13 cellular contexts compared by ENCODE assay signal in genomic region chr16:9351440-9351839, GRCh38.
"Had no signal": no experiment of that assay in that cellular context is flagged by ENCODE, and none has a peak within 500 bp of the region (broad histone marks: within the 10 kb centered on the region; RNA-seq: fewer than 3 reads in every experiment).

No MANE protein-coding gene starts in this region.

- H3K4me3 Mint-ChIP-seq: activated CD4-positive, alpha-beta memory T cell treated with anti-CD3 and anti-CD28 coated beads, Interleukin-2, amount 10 ng/mL, durations not matched to agents 7 days and 5 days; activated naive CD4-positive, alpha-beta T cell treated with anti-CD3 and anti-CD28 coated beads, Interleukin-2, amount 50 U/mL, for 24 hours; memory B cell; nephron; WTC11 had no signal

- H3K27ac Mint-ChIP-seq: activated CD4-positive, alpha-beta memory T cell treated with anti-CD3 and anti-CD28 coated beads, Interleukin-2, amount 10 ng/mL, durations not matched to agents 7 days and 5 days; activated naive CD4-positive, alpha-beta T cell treated with anti-CD3 and anti-CD28 coated beads, Interleukin-2, amount 50 U/mL, for 24 hours; memory B cell; nephron; WTC11 had no signal

- ATAC-seq: sciatic nerve, WTC11 had no signal

- H3K9me3 ChIP-seq: adrenal gland, uterus had no signal

- H3K27ac ChIP-seq: adrenal gland, uterus had no signal

- H3K4me1 Mint-ChIP-seq: activated CD4-positive, alpha-beta memory T cell treated with anti-CD3 and anti-CD28 coated beads, Interleukin-2, amount 10 ng/mL, durations not matched to agents 7 days and 5 days; activated naive CD4-positive, alpha-beta T cell treated with anti-CD3 and anti-CD28 coated beads, Interleukin-2, amount 50 U/mL, for 24 hours; memory B cell; nephron; WTC11 had no signal

- H3K4me3 ChIP-seq: adrenal gland, uterus had no signal

- H3K27me3 ChIP-seq: adrenal gland, uterus had no signal

- H3K36me3 Mint-ChIP-seq: memory B cell had no signal

- H3K4me1 ChIP-seq: uterus had no signal

- DNase-seq: activated CD4-positive, alpha-beta memory T cell treated with anti-CD3 and anti-CD28 coated beads, Interleukin-2, amount 10 ng/mL, durations not matched to agents 7 days and 5 days; activated CD4-positive, alpha-beta T cell treated with anti-CD3 and anti-CD28 coated beads for 4 hours; activated effector memory CD4-positive, alpha-beta T cell treated with anti-CD3 and anti-CD28 coated beads, Interleukin-2, amount 50 U/mL, for 16 hours; activated T-cell treated with anti-CD3 and anti-CD28 coated beads, Interleukin-2, amount 50 U/mL, for 48 hours; stimulated activated CD4-positive, alpha-beta T cell treated with anti-CD3 and anti-CD28 coated beads, Interleukin-1b, Interleukin-23, amount 100 ng/mL, for 48 hours; T-helper 2 cell; uterus had no signal

- H3K27me3 Mint-ChIP-seq: activated CD4-positive, alpha-beta memory T cell treated with anti-CD3 and anti-CD28 coated beads, Interleukin-2, amount 10 ng/mL, durations not matched to agents 7 days and 5 days; activated naive CD4-positive, alpha-beta T cell treated with anti-CD3 and anti-CD28 coated beads, Interleukin-2, amount 50 U/mL, for 24 hours; memory B cell had no signal

- H3K36me3 ChIP-seq: adrenal gland, uterus had no signal
